ENCODE assay signal across 17 cellular contexts in the genomic region with DNA sequence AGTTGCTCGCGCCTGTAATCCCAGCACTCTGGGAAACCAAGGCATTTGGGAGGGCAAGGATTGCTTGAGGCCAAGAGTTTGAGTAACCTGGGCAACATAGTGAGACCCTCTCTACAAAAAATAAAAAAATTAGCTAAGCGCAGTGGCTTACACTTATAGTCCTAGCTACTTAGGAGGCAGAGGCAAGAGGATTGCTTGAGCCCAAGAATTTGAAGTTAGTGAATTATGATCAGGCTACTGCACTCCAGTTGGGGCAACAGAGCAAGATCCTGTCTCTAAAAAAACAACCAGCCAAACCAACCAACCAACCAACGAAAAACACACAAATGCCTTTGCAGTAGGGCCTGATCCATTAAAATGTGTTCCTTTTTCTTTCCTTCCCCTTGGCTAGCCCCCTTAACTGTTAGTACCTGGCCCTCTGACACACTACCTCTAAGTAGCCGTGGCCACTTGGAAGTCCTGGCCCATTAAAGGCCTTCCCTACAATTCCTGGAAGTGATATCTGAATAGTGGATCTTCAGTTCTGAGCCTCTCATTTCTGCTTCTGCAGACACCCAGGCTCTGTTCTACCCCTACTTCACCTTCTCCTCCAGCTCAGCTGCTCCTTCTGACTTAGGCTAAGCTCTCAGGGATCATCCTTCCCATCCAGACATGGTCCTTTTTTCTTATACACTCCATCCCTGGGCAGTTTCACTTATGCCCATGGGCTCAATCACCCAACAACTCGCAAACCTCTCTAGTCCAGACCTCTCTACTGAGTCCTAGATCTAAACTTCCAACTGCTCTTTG. TPM values are rescaled to one million over a fixed set of nuclear protein-coding genes. Genes with fewer than 3 reads are reported as not detected.
DNase-seq lines count a peak whose midpoint lies in the region; ATAC-seq and TF ChIP-seq lines count a peak whose summit lies in the region.
"Had no signal": no experiment of that assay in that cellular context is flagged by ENCODE, and none has a peak within 500 bp of the region (broad histone marks: within the 10 kb centered on the region; RNA-seq: fewer than 3 reads in every experiment).

No MANE protein-coding gene starts in this region.

- no peaks in the 10 kb centered on the region for H3K9me3 Mint-ChIP-seq in CD8-positive, alpha-beta T cell
- H3K9me3 Mint-ChIP-seq in activated naive CD8-positive, alpha-beta T cell treated with anti-CD3 and anti-CD28 coated beads, Interleukin-2, amount 10 ng/mL, durations not matched to agents 7 days and 5 days = no peaks in the 10 kb centered on the region
- no peaks in the 10 kb centered on the region for H3K9me3 Mint-ChIP-seq in neural crest cell
- H3K9me3 Mint-ChIP-seq: GM23338 had no signal

- H3K27ac ChIP-seq in CD8-positive, alpha-beta T cell (ENCODE audit: low read depth, low read length) = no peak overlapping the region
- H3K27ac ChIP-seq in HEK293 (ENCODE audit: extremely low read depth, low read depth, low read length) (no peak overlapping the region), stomach (no peak overlapping the region)
- H3K27ac ChIP-seq: KMS-11 had no signal

- no peaks in the 10 kb centered on the region for H3K9me3 ChIP-seq in CD8-positive, alpha-beta T cell (ENCODE audit: low read length)
- no peaks in the 10 kb centered on the region for H3K9me3 ChIP-seq in HEK293 (ENCODE audit: control insufficient read depth, insufficient read depth, low read depth, low read length)
- H3K9me3 ChIP-seq in stomach = no peaks in the 10 kb centered on the region

- 92 to 98% (median 94%) methylated on average over 6 of the region's 6 CpGs for WGBS in stomach, 5 donors

- no peak overlapping the region for H3K4me3 ChIP-seq in CD8-positive, alpha-beta T cell (ENCODE audit: low read depth, low read length)
- no peak overlapping the region for H3K4me3 ChIP-seq in HEK293 (ENCODE audit: low read depth, low read length)
- no peak overlapping the region for H3K4me3 ChIP-seq in stomach
- H3K4me3 ChIP-seq: GM12878, GM23338 had no signal

- TF ChIP-seq POLR2A in stomach (IDR thresholded peaks at IDR 0.05) = no peak

- no peak overlapping the region for H3K4me3 Mint-ChIP-seq in CD8-positive, alpha-beta T cell
- H3K4me3 Mint-ChIP-seq in activated naive CD8-positive, alpha-beta T cell treated with anti-CD3 and anti-CD28 coated beads, Interleukin-2, amount 10 ng/mL, durations not matched to agents 7 days and 5 days = no peak overlapping the region
- peak overlapping the region; percentile 44 for H3K4me3 Mint-ChIP-seq in neural crest cell
- H3K4me3 Mint-ChIP-seq: GM23338 had no signal

- H3K36me3 ChIP-seq in CD8-positive, alpha-beta T cell (ENCODE audit: insufficient read depth, low read length) = peaks cover 22% of the 10 kb centered on the region
- H3K36me3 ChIP-seq in HEK293 (ENCODE audit: control insufficient read depth in 2 of 2, insufficient read depth in 1 of 2, low read length in 2 of 2) (peaks cover 5 to 54% of the 10 kb centered on the region in 2 experiments; a peak in 2 of 3 replicates), stomach (peaks cover 30 to 53% (median 48%) of the 10 kb centered on the region in 4 donors)

- no peaks in the 10 kb centered on the region for H3K27me3 Mint-ChIP-seq in CD8-positive, alpha-beta T cell (ENCODE audit: low read depth)
- no peaks in the 10 kb centered on the region for H3K27me3 Mint-ChIP-seq in activated naive CD8-positive, alpha-beta T cell treated with anti-CD3 and anti-CD28 coated beads, Interleukin-2, amount 10 ng/mL, durations not matched to agents 7 days and 5 days
- H3K27me3 Mint-ChIP-seq in neural crest cell (ENCODE audit: low read depth) = peaks cover 3% of the 10 kb centered on the region

- CTCF ChIA-PET in CD8-positive, alpha-beta T cell (lab: Charles Lee) = no interaction called here
- CTCF ChIA-PET in HEK293 (lab: Yijun Ruan, JAX) = interaction anchor here (0.5 to 0.8 kb wide), 3 partner anchors 63 to 1416 kb away, joined by 3 read pairs; no protein-coding TSS in a partner anchor

- ATAC-seq in CD8-positive, alpha-beta T cell = no peak
- no peak for ATAC-seq in activated naive CD8-positive, alpha-beta T cell treated with anti-CD3 and anti-CD28 coated beads, Interleukin-2, amount 10 ng/mL, durations not matched to agents 7 days and 5 days (ENCODE audit: low read depth)
- no peak for ATAC-seq in GM19452 (IDR thresholded peaks at IDR 0.05; ENCODE audit: unreplicated experiment)
- ATAC-seq: GM12878, GM23338 had no signal

- no peak for TF ChIP-seq EP300 in stomach (IDR thresholded peaks at IDR 0.05)

- peaks cover 21% of the 10 kb centered on the region for H3K4me1 ChIP-seq in CD8-positive, alpha-beta T cell (ENCODE audit: insufficient read depth, low read length)
- H3K4me1 ChIP-seq in HEK293 (ENCODE audit: control insufficient read depth, insufficient read depth, low read length) = no peaks in the 10 kb centered on the region
- H3K4me1 ChIP-seq in stomach = peaks cover 6 to 39% (median 16%) of the 10 kb centered on the region in 4 donors

- H3K4me1 Mint-ChIP-seq in CD8-positive, alpha-beta T cell (ENCODE audit: low read depth) = peaks cover 32% of the 10 kb centered on the region
- H3K4me1 Mint-ChIP-seq in activated naive CD8-positive, alpha-beta T cell treated with anti-CD3 and anti-CD28 coated beads, Interleukin-2, amount 10 ng/mL, durations not matched to agents 7 days and 5 days = peaks cover 42% of the 10 kb centered on the region
- H3K4me1 Mint-ChIP-seq in neural crest cell = peaks cover 26% of the 10 kb centered on the region

- intact Hi-C loops in CD8-positive, alpha-beta T cell (cut with DNase I, micrococcal nuclease) = loop anchor here in 1 of 2 experiments (10.0 kb wide), 1 partner anchor 569 kb away; a partner anchor contains a TSS
- intact Hi-C loops in stomach (cut with DNase I; ENCODE audit: low total_unique reads) = no loop called here

- H3K27me3 ChIP-seq in CD8-positive, alpha-beta T cell (ENCODE audit: insufficient read depth, low read length) = no peaks in the 10 kb centered on the region
- H3K27me3 ChIP-seq in stomach = no peaks in the 10 kb centered on the region

- no peak for DNase-seq in CD8-positive, alpha-beta T cell
- DNase-seq in activated naive CD8-positive, alpha-beta T cell treated with anti-CD3 and anti-CD28 coated beads, Interleukin-2, amount 10 ng/mL, durations not matched to agents 7 days and 5 days = no peak
- no peak for DNase-seq in neural crest cell (ENCODE audit: low read depth, low spot score)
- no peak for DNase-seq in stomach
- no peak for DNase-seq in NCI-H510A treated with DMSO at 0.1 percent for 48 hours (lab: John Stamatoyannopoulos, UW)
- DNase-seq: COR-L47, DMS53, MM.1S, NCI-H1105, NCI-H1694 treated with DMSO at 0.1 percent for 48 hours, NCI-H774 had no signal

- POLR2A ChIA-PET in CD8-positive, alpha-beta T cell (lab: Charles Lee) = no interaction called here
- POLR2A ChIA-PET in HEK293 (lab: Yijun Ruan, JAX) = interaction anchor here (0.6 to 2.6 kb wide), 2 partner anchors 10 to 221 kb away, joined by 4 to 10 read pairs; a partner anchor contains a TSS
- POLR2A ChIA-PET in activated naive CD8-positive, alpha-beta T cell treated with anti-CD3 and anti-CD28 coated beads, Interleukin-2, amount 10 ng/mL, durations not matched to agents 7 days and 5 days (lab: Charles Lee) = interaction anchor here (1.0 to 2.0 kb wide), 4 partner anchors 10 to 68 kb away, joined by 3 to 8 read pairs (median 4); a partner anchor contains a TSS

- H3K36me3 Mint-ChIP-seq in CD8-positive, alpha-beta T cell = peaks cover 42% of the 10 kb centered on the region
- H3K36me3 Mint-ChIP-seq in activated naive CD8-positive, alpha-beta T cell treated with anti-CD3 and anti-CD28 coated beads, Interleukin-2, amount 10 ng/mL, durations not matched to agents 7 days and 5 days = peaks cover 27% of the 10 kb centered on the region
- H3K36me3 Mint-ChIP-seq in neural crest cell (ENCODE audit: low read depth) = peaks cover 3% of the 10 kb centered on the region

- no peak for TF ChIP-seq CTCF in CD8-positive, alpha-beta T cell (IDR thresholded peaks at IDR 0.05)
- TF ChIP-seq CTCF in HEK293 (tag by site-specific recombination; IDR thresholded peaks at IDR 0.05) (no peak), neural crest cell (conservative IDR thresholded peaks at IDR 0.05) (no peak), stomach (IDR thresholded peaks at IDR 0.05) (no peak)

- peak overlapping the region; percentile 66 for H3K27ac Mint-ChIP-seq in CD8-positive, alpha-beta T cell
- H3K27ac Mint-ChIP-seq in activated naive CD8-positive, alpha-beta T cell treated with anti-CD3 and anti-CD28 coated beads, Interleukin-2, amount 10 ng/mL, durations not matched to agents 7 days and 5 days = peak overlapping the region; percentile 61
- H3K27ac Mint-ChIP-seq in neural crest cell (ENCODE audit: unreplicated experiment) = peak overlapping the region; percentile 1
- H3K27ac Mint-ChIP-seq: GM23338 had no signal

TF ChIP-seq in HEK293, 187 proteins besides CTCF, POLR2A, EP300 and RAD21 (continues in another document):
- TF ChIP-seq EGR2 (tag by site-specific recombination; IDR thresholded peaks at IDR 0.05; ENCODE audit: low read depth) (no peak), ZNF121 (tag by site-specific recombination; IDR thresholded peaks at IDR 0.05) (peak; percentile 98)

RNA-seq across cellular contexts. Expression of a gene that starts 3.5 kb away (rescaled TPM):
- total RNA-seq in CD8-positive, alpha-beta T cell = 1 to 10 TPM; 1.8 to 2.0 TPM
- 1 to 10 TPM; 1.1 to 1.8 TPM for total RNA-seq in activated naive CD8-positive, alpha-beta T cell treated with anti-CD3 and anti-CD28 coated beads, Interleukin-2, amount 10 ng/mL, durations not matched to agents 7 days and 5 days
- total RNA-seq in neural crest cell (10.5 and 11.5 TPM in 2 replicates), stomach (10 to 100 TPM in 2 of 5 donors, 1 to 10 TPM in 3; 1.7 to 69.4 (median 9.7) TPM)
- polyA plus RNA-seq in stomach = 1 to 10 TPM; 5.3 to 9.5 (median 8.6) TPM

RNA-seq across cellular contexts. Expression of a gene that starts 10.4 kb away (rescaled TPM):
- total RNA-seq in CD8-positive, alpha-beta T cell = 10 to 100 TPM; 37.9 to 45.4 TPM
- total RNA-seq in activated naive CD8-positive, alpha-beta T cell treated with anti-CD3 and anti-CD28 coated beads, Interleukin-2, amount 10 ng/mL, durations not matched to agents 7 days and 5 days = 10 to 100 TPM; 84.9 to 86.1 TPM
- 89.8 and 97.3 TPM in 2 replicates for total RNA-seq in neural crest cell
- 100 to 1,000 TPM in 1 of 5 donors, 10 to 100 TPM in 4; 21.9 to 110 (median 33.8) TPM for total RNA-seq in stomach
- 100 to 1,000 TPM; 152 to 163 (median 161) TPM for polyA plus RNA-seq in stomach

RNA-seq across cellular contexts. Expression of a gene that starts 28.9 kb away (rescaled TPM):
- total RNA-seq in CD8-positive, alpha-beta T cell = under 1 TPM; 0.31 to 0.41 TPM
- total RNA-seq in activated naive CD8-positive, alpha-beta T cell treated with anti-CD3 and anti-CD28 coated beads, Interleukin-2, amount 10 ng/mL, durations not matched to agents 7 days and 5 days = under 1 TPM; 0.17 to 0.37 TPM
- not detected in 2 replicates for total RNA-seq in neural crest cell
- total RNA-seq in stomach = 10 to 100 TPM in 4 of 5 donors, not detected in 1; 12.7 to 30.9 (median 21.2) TPM
- polyA plus RNA-seq in stomach = 1 to 10 TPM; 1.6 to 6.7 (median 5.8) TPM
- total RNA-seq: GM23338 had no signal
- polyA plus RNA-seq: BJ, GM12878, GM23338 had no signal

RNA-seq across cellular contexts. Expression of a gene that starts 56.1 kb away (rescaled TPM):
- 10 to 100 TPM; 20.9 to 21.4 TPM for total RNA-seq in CD8-positive, alpha-beta T cell
- 10 to 100 TPM; 44.1 to 45.1 TPM for total RNA-seq in activated naive CD8-positive, alpha-beta T cell treated with anti-CD3 and anti-CD28 coated beads, Interleukin-2, amount 10 ng/mL, durations not matched to agents 7 days and 5 days
- total RNA-seq in neural crest cell = 48.1 and 48.4 TPM in 2 replicates
- total RNA-seq in stomach = 100 to 1,000 TPM in 1 of 5 donors, 10 to 100 TPM in 3, 1 to 10 TPM in 1; 5.1 to 261 (median 42.6) TPM
- polyA plus RNA-seq in stomach = 10 to 100 TPM; 46.5 to 65.7 (median 64.8) TPM

Comparison
In these comparisons a context has a peak if more than half of its experiments do, and no peak if none do; other contexts are left out.
1. H3K27ac Mint-ChIP-seq: peak in every context shown above with its lines; median percentile 66 in CD8-positive, alpha-beta T cell; 61 in activated naive CD8-positive, alpha-beta T cell treated with anti-CD3 and anti-CD28 coated beads, Interleukin-2, amount 10 ng/mL, durations not matched to agents 7 days and 5 days; 1 in neural crest cell.